Comparison of ENCODE assay signal across 22 cellular contexts in the genomic region with DNA sequence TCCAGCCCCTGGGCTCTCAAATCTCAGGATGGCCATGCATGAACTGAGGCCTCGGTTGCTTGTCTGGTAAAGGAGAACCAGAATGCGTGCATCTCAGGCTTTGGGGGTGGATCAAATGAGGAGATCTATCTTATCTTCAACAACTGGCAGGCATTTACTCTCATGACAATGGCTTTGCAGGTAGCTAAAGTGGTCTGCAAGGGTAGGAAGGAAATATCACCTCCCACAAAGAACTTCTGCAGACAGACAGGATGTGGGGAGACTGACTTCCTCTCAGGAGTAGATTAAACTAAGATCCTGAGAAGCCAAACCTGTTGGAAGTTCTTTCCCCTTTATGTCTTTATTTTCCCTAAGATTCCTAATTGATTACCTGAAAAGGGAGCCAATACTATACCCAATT. TPM values are rescaled to one million over a fixed set of nuclear protein-coding genes. Genes with fewer than 3 reads are reported as not detected.
A peak's percentile ranks its signal among the peaks of the same experiment; 100 is the strongest.
DNase-seq lines count a peak whose midpoint lies in the region; ATAC-seq, FAIRE-seq and TF ChIP-seq lines count a peak whose summit lies in the region.
"Had no signal": no experiment of that assay in that cellular context is flagged by ENCODE, and none has a peak within 500 bp of the region (broad histone marks: within the 10 kb centered on the region; RNA-seq: fewer than 3 reads in every experiment).

No MANE protein-coding gene starts in this region.

- DNase-seq in activated CD4-positive, alpha-beta T cell treated with anti-CD3 and anti-CD28 coated beads, Interleukin-2, amount 10 ng/mL, durations not matched to agents 24 days and 14 days = peak; percentile 59
- DNase-seq in activated CD4-positive, alpha-beta T cell treated with anti-CD3 and anti-CD28 coated beads, Interleukin-2, amount 50 U/mL, for 48 hours = no peak
- peak; percentile 35 for DNase-seq in GDM1 (lab: John Stamatoyannopoulos, UW)
- DNase-seq in astrocyte (ENCODE audit: low read depth) = no peak
- DNase-seq in naive thymus-derived CD8-positive, alpha-beta T cell = peak in 3 of 10 donors; percentile 10 to 32 (median 19)
- no peak for DNase-seq in NCI-H2081 (lab: John Stamatoyannopoulos, UW)
- DNase-seq in NCI-H187 treated with DMSO at 0.1 percent for 48 hours (lab: John Stamatoyannopoulos, UW) = no peak
- no peak for DNase-seq in NCI-H345 treated with DMSO at 0.1 percent for 48 hours (lab: John Stamatoyannopoulos, UW; ENCODE audit: unreplicated experiment)
- DNase-seq: 8988T; activated CD4-positive, CD25-positive, alpha-beta regulatory T cell treated with anti-CD3 and anti-CD28 coated beads, Interleukin-2, amount 50 U/mL, for 72 hours; activated effector memory CD4-positive, alpha-beta T cell treated with anti-CD3 and anti-CD28 coated beads, Interleukin-2, amount 50 U/mL, for 16 hours; GF-D8; H7; kidney; NCI-H1694; NCI-H345; nephron progenitor cell had no signal

- H3K4me1 Mint-ChIP-seq in activated CD4-positive, alpha-beta T cell treated with anti-CD3 and anti-CD28 coated beads, Interleukin-2, amount 10 ng/mL, durations not matched to agents 24 days and 14 days = peaks cover 25% of the 10 kb centered on the region
- H3K4me1 Mint-ChIP-seq in astrocyte (ENCODE audit: low read depth, unreplicated experiment) = peaks cover 19% of the 10 kb centered on the region
- peaks cover 17 to 59% (median 46%) of the 10 kb centered on the region in 4 donors for H3K4me1 Mint-ChIP-seq in naive thymus-derived CD8-positive, alpha-beta T cell
- H3K4me1 Mint-ChIP-seq: memory B cell had no signal

- no peaks in the 10 kb centered on the region for H3K36me3 Mint-ChIP-seq in activated CD4-positive, alpha-beta T cell treated with anti-CD3 and anti-CD28 coated beads, Interleukin-2, amount 10 ng/mL, durations not matched to agents 24 days and 14 days (ENCODE audit: low read depth)
- no peaks in the 10 kb centered on the region for H3K36me3 Mint-ChIP-seq in astrocyte (ENCODE audit: low read depth, unreplicated experiment)
- H3K36me3 Mint-ChIP-seq in naive thymus-derived CD8-positive, alpha-beta T cell = no peaks in the 10 kb centered on the region
- H3K36me3 Mint-ChIP-seq: memory B cell had no signal

- POLR2A ChIA-PET in naive thymus-derived CD8-positive, alpha-beta T cell (lab: Charles Lee) = no interaction called here

- H3K27ac Mint-ChIP-seq in activated CD4-positive, alpha-beta T cell treated with anti-CD3 and anti-CD28 coated beads, Interleukin-2, amount 10 ng/mL, durations not matched to agents 24 days and 14 days = no peak overlapping the region
- H3K27ac Mint-ChIP-seq in astrocyte (ENCODE audit: unreplicated experiment) = peak overlapping the region; percentile 18
- peak overlapping the region in 8 of 10 donors; percentile 2 to 73 (median 56) for H3K27ac Mint-ChIP-seq in naive thymus-derived CD8-positive, alpha-beta T cell
- H3K27ac Mint-ChIP-seq: memory B cell had no signal

- no peak overlapping the region for H3K4me2 ChIP-seq in astrocyte (ENCODE audit: low read length)

- peak overlapping the region; percentile 43 for H3K4me3 Mint-ChIP-seq in activated CD4-positive, alpha-beta T cell treated with anti-CD3 and anti-CD28 coated beads, Interleukin-2, amount 10 ng/mL, durations not matched to agents 24 days and 14 days
- H3K4me3 Mint-ChIP-seq in astrocyte (ENCODE audit: unreplicated experiment) = no peak overlapping the region
- H3K4me3 Mint-ChIP-seq in naive thymus-derived CD8-positive, alpha-beta T cell = peak overlapping the region in 9 of 10 donors; percentile 1 to 79 (median 37)
- H3K4me3 Mint-ChIP-seq: memory B cell, nephron progenitor cell had no signal

- peaks cover 3% of the 10 kb centered on the region for H3K9me3 Mint-ChIP-seq in activated CD4-positive, alpha-beta T cell treated with anti-CD3 and anti-CD28 coated beads, Interleukin-2, amount 10 ng/mL, durations not matched to agents 24 days and 14 days
- H3K9me3 Mint-ChIP-seq in astrocyte (ENCODE audit: unreplicated experiment) = no peaks in the 10 kb centered on the region
- H3K9me3 Mint-ChIP-seq in naive thymus-derived CD8-positive, alpha-beta T cell = no peaks in the 10 kb centered on the region

- H3K27me3 ChIP-seq in astrocyte (ENCODE audit: insufficient read depth, low read length) = no peaks in the 10 kb centered on the region

- intact Hi-C loops in activated CD4-positive, alpha-beta T cell treated with anti-CD3 and anti-CD28 coated beads, Interleukin-2, amount 10 ng/mL, durations not matched to agents 24 days and 14 days (cut with micrococcal nuclease) = no loop called here

- H3K4me3 ChIP-seq in astrocyte (ENCODE audit: insufficient read depth, low read depth, low read length) = no peak overlapping the region
- H3K4me3 ChIP-seq: GM12878, SK-N-MC had no signal

- H3K36me3 ChIP-seq in astrocyte (ENCODE audit: insufficient read depth, low read length) = no peaks in the 10 kb centered on the region

- no peaks in the 10 kb centered on the region for H3K9me3 ChIP-seq in astrocyte (ENCODE audit: insufficient read depth, low read depth, low read length)

- no peak overlapping the region for H3K27ac ChIP-seq in astrocyte (ENCODE audit: low read depth, low read length)
- H3K27ac ChIP-seq: SK-N-MC had no signal

- TF ChIP-seq CTCF in astrocyte (IDR thresholded peaks at IDR 0.05; ENCODE audit: insufficient read depth, low read depth, low read length) = no peak

- peaks cover 11% of the 10 kb centered on the region for H3K4me1 ChIP-seq in astrocyte (ENCODE audit: insufficient read depth, low read length)

- H3K9ac ChIP-seq in astrocyte (ENCODE audit: low read length) = no peak overlapping the region

- H4K20me1 ChIP-seq in astrocyte (ENCODE audit: insufficient read depth, low read length) = no peaks in the 10 kb centered on the region

- peaks cover 9% of the 10 kb centered on the region for H3K79me2 ChIP-seq in astrocyte (ENCODE audit: insufficient read depth, low read length)

- peak; percentile 39 for FAIRE-seq in astrocyte (lab: Jason Lieb, UNC)
- FAIRE-seq: GM12878, HepG2, kidney had no signal

- no peaks in the 10 kb centered on the region for H3K27me3 Mint-ChIP-seq in activated CD4-positive, alpha-beta T cell treated with anti-CD3 and anti-CD28 coated beads, Interleukin-2, amount 10 ng/mL, durations not matched to agents 24 days and 14 days
- H3K27me3 Mint-ChIP-seq in astrocyte (ENCODE audit: low read depth, unreplicated experiment) = no peaks in the 10 kb centered on the region
- H3K27me3 Mint-ChIP-seq in naive thymus-derived CD8-positive, alpha-beta T cell = no peaks in the 10 kb centered on the region
- H3K27me3 Mint-ChIP-seq: memory B cell had no signal

- ATAC-seq in naive thymus-derived CD8-positive, alpha-beta T cell = peak in 1 of 2 donors; percentile 51
- ATAC-seq: GM12878, HepG2, Panc1 had no signal

- no peak overlapping the region for H2AFZ ChIP-seq in astrocyte (ENCODE audit: low read depth, low read length)

RNA-seq across cellular contexts. Expression of a gene that starts 7.8 kb away (rescaled TPM):
- total RNA-seq in activated CD4-positive, alpha-beta T cell treated with anti-CD3 and anti-CD28 coated beads, Interleukin-2, amount 10 ng/mL, durations not matched to agents 24 days and 14 days = not detected in 2 replicates
- total RNA-seq in astrocyte = 4.9 and 9.4 TPM in 2 replicates
- total RNA-seq in naive thymus-derived CD8-positive, alpha-beta T cell = not detected
- polyA plus RNA-seq in naive thymus-derived CD8-positive, alpha-beta T cell = under 1 TPM in 1 of 3 donors, not detected in 2; 0.38 TPM
- total RNA-seq: HepG2 had no signal
- polyA plus RNA-seq: GM12878, HepG2 had no signal

Comparison
In these comparisons a context has a peak if more than half of its experiments do, and no peak if none do; other contexts are left out.
1. DNase-seq: peak in activated CD4-positive, alpha-beta T cell treated with anti-CD3 and anti-CD28 coated beads, Interleukin-2, amount 10 ng/mL, durations not matched to agents 24 days and 14 days (single experiment) and GDM1 (single experiment); none in activated CD4-positive, alpha-beta T cell treated with anti-CD3 and anti-CD28 coated beads, Interleukin-2, amount 50 U/mL, for 48 hours (0 of 2), astrocyte (single experiment), NCI-H2081 (0 of 2), NCI-H187 treated with DMSO at 0.1 percent for 48 hours (single experiment) and NCI-H345 treated with DMSO at 0.1 percent for 48 hours (single experiment).